Comparison of ENCODE assay signal across 1 cellular context in genomic region chr7:67823345-67823744, GRCh38.
TF ChIP-seq lines count a peak whose summit lies in the region.

No MANE protein-coding gene starts in this region.

TF ChIP-seq in HepG2, 621 proteins besides CTCF, POLR2A, EP300 and RAD21 (continued from another document):
- TF ChIP-seq SP1 (IDR thresholded peaks at IDR 0.05): no peak
- no peak for TF ChIP-seq SP1 (CRISPR knock-in tag; IDR thresholded peaks at IDR 0.05)
- TF ChIP-seq MED8 (CRISPR knock-in tag; IDR thresholded peaks at IDR 0.05; ENCODE audit: insufficient replicate concordance): no peak
- no peak for TF ChIP-seq ZNF546 (CRISPR knock-in tag; conservative IDR thresholded peaks at IDR 0.05)
- no peak for TF ChIP-seq FOXA3 (CRISPR knock-in tag; IDR thresholded peaks at IDR 0.05)
- TF ChIP-seq HMG20B (CRISPR knock-in tag; conservative IDR thresholded peaks at IDR 0.05): no peak
- TF ChIP-seq ZNF660 (CRISPR knock-in tag; IDR thresholded peaks at IDR 0.05; ENCODE audit: borderline replicate concordance, low read depth): no peak
- TF ChIP-seq SIN3A (IDR thresholded peaks at IDR 0.05; ENCODE audit: borderline replicate concordance, low read depth, low read length): no peak
- TF ChIP-seq ZNF501 (CRISPR knock-in tag; IDR thresholded peaks at IDR 0.05): no peak
- TF ChIP-seq ZNF704 (CRISPR knock-in tag; IDR thresholded peaks at IDR 0.05; ENCODE audit: borderline replicate concordance): no peak
- TF ChIP-seq ZNF747 (CRISPR knock-in tag; IDR thresholded peaks at IDR 0.05; ENCODE audit: borderline replicate concordance): no peak
- no peak for TF ChIP-seq BRCA1 (CRISPR knock-in tag; IDR thresholded peaks at IDR 0.05)
